2 cellular contexts compared by ENCODE assay signal in the genomic region with DNA sequence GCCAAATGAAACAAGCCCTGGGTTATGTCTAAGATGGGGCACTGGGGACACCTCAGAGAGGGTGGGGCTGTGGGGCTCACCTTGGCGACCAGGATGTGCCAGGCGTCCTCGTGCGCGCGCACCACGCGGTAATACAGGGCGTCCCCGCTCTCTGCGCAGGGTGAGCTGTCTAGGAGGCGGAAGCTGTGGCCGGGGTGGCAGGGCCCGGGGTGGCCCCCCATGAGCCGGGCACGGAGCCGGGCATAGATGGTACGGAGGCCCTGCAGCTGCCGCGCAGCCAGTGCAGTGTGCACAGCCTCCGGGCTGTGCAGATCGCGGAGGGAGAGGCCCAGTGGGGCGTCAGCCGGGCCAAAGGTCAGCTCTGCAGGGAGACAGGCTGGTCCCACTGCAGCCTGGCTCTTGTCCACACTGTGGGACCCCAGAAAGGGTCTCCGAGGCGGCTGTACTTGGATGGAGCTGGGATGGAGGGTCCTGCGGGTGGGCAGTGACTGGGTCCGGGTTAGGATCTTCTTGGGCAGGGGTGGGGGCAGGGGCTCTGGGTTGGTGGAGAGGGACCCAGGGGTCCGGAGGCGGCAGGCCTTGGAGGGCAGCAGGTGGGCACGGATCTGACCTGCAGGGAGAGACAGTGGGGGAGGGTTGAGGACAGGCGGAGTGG.
TF ChIP-seq lines count a peak whose summit lies in the region.

No MANE protein-coding gene starts in this region.

TF ChIP-seq in HepG2, 621 proteins besides CTCF, POLR2A, EP300 and RAD21 (continued from another document):
- TF ChIP-seq, protein P1, sequence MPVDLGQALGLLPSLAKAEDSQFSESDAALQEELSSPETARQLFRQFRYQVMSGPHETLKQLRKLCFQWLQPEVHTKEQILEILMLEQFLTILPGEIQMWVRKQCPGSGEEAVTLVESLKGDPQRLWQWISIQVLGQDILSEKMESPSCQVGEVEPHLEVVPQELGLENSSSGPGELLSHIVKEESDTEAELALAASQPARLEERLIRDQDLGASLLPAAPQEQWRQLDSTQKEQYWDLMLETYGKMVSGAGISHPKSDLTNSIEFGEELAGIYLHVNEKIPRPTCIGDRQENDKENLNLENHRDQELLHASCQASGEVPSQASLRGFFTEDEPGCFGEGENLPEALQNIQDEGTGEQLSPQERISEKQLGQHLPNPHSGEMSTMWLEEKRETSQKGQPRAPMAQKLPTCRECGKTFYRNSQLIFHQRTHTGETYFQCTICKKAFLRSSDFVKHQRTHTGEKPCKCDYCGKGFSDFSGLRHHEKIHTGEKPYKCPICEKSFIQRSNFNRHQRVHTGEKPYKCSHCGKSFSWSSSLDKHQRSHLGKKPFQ (CRISPR knock-in tag; IDR thresholded peaks at IDR 0.05; ENCODE audit: insufficient replicate concordance) = no peak
- peak; percentile 39 for TF ChIP-seq POLR2AphosphoS2 (IDR thresholded peaks at IDR 0.05; ENCODE audit: low read depth, low read length)
- TF ChIP-seq HNRNPL (IDR thresholded peaks at IDR 0.05; ENCODE audit: low read depth, low read length) = peak; percentile 74; the same call in 1 of the 2 replicates

TF ChIP-seq in WTC11, 78 proteins besides CTCF, POLR2A, EP300 and RAD21 (continued from another document):
- TF ChIP-seq, protein P2, sequence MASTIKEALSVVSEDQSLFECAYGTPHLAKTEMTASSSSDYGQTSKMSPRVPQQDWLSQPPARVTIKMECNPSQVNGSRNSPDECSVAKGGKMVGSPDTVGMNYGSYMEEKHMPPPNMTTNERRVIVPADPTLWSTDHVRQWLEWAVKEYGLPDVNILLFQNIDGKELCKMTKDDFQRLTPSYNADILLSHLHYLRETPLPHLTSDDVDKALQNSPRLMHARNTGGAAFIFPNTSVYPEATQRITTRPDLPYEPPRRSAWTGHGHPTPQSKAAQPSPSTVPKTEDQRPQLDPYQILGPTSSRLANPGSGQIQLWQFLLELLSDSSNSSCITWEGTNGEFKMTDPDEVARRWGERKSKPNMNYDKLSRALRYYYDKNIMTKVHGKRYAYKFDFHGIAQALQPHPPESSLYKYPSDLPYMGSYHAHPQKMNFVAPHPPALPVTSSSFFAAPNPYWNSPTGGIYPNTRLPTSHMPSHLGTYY (CRISPR knock-in tag; IDR thresholded peaks at IDR 0.05) = no peak
- TF ChIP-seq, protein P3, sequence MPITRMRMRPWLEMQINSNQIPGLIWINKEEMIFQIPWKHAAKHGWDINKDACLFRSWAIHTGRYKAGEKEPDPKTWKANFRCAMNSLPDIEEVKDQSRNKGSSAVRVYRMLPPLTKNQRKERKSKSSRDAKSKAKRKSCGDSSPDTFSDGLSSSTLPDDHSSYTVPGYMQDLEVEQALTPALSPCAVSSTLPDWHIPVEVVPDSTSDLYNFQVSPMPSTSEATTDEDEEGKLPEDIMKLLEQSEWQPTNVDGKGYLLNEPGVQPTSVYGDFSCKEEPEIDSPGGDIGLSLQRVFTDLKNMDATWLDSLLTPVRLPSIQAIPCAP (CRISPR knock-in tag; IDR thresholded peaks at IDR 0.05) = no peak
- no peak for TF ChIP-seq ZNF138 (CRISPR knock-in tag; conservative IDR thresholded peaks at IDR 0.05)
